ENCODE assay signal across 11 cellular contexts in genomic region chr2:236156860-236157194, GRCh38. TPM values are rescaled to one million over a fixed set of nuclear protein-coding genes. Genes with fewer than 3 reads are reported as not detected.
"Had no signal": no experiment of that assay in that cellular context is flagged by ENCODE, and none has a peak within 500 bp of the region (broad histone marks: within the 10 kb centered on the region; RNA-seq: fewer than 3 reads in every experiment).

No MANE protein-coding gene starts in this region.

- FAIRE-seq: H54, HTR-8/SVneo, K562 had no signal

- ATAC-seq: K562 had no signal

- DNase-seq: GM23248, GOT3, H9, HCEC 1CT, HFFc6, IMR-90, KG1 had no signal

- H3K4me3 ChIP-seq: GM23248, K562 had no signal

- H2AFZ ChIP-seq: GM23248 had no signal

- H3K9ac ChIP-seq: GM23248 had no signal

- H3K27ac ChIP-seq: GM23248 had no signal

- H3K4me3 Mint-ChIP-seq: H9, HFFc6 had no signal

RNA-seq across cellular contexts. Expression of gene GBX2, which starts 11.4 kb away (rescaled TPM):
- total RNA-seq: GM23248, HFFc6, HT-29, IMR-90 had no signal
- polyA plus RNA-seq: GM23248 had no signal
